In genomic region chr1:197773856-197774255, GRCh38 we compare ENCODE assay signal across 8 cellular contexts. TPM values are rescaled to one million over a fixed set of nuclear protein-coding genes. Genes with fewer than 3 reads are reported as not detected.
A peak's percentile ranks its signal among the peaks of the same experiment; 100 is the strongest.
DNase-seq lines count a peak whose midpoint lies in the region; ATAC-seq, FAIRE-seq and TF ChIP-seq lines count a peak whose summit lies in the region.

No MANE protein-coding gene starts in this region.

- H3K4me1 Mint-ChIP-seq in activated naive CD4-positive, alpha-beta T cell treated with anti-CD3 and anti-CD28 coated beads, Interleukin-2, amount 50 U/mL, for 24 hours = peaks cover 80% of the 10 kb centered on the region
- peaks cover 67% of the 10 kb centered on the region for H3K4me1 Mint-ChIP-seq in activated T-helper 2 cell treated with anti-CD3 and anti-CD28 coated beads, Interferon-gamma antibody, Interleukin-2, Interleukin-4, amounts not matched to agents 10 μg/mL and 5 μg/mL and 100 μg/mL, durations not matched to agents 14 hours and 24 hours and 36 hours (ENCODE audit: low read depth)

- H3K27me3 ChIP-seq in transverse colon = no peaks in the 10 kb centered on the region

- no peaks in the 10 kb centered on the region for H3K9me3 ChIP-seq in kidney (ENCODE audit: control insufficient read depth in 1 of 2, low read length in 2 of 2)
- no peaks in the 10 kb centered on the region for H3K9me3 ChIP-seq in transverse colon

- no peak for ATAC-seq in HG02885 (IDR thresholded peaks at IDR 0.05; ENCODE audit: poor library complexity, unreplicated experiment)

- H3K9me3 Mint-ChIP-seq in activated naive CD4-positive, alpha-beta T cell treated with anti-CD3 and anti-CD28 coated beads, Interleukin-2, amount 50 U/mL, for 24 hours = no peaks in the 10 kb centered on the region
- H3K9me3 Mint-ChIP-seq in activated T-helper 2 cell treated with anti-CD3 and anti-CD28 coated beads, Interferon-gamma antibody, Interleukin-2, Interleukin-4, amounts not matched to agents 10 μg/mL and 5 μg/mL and 100 μg/mL, durations not matched to agents 14 hours and 24 hours and 36 hours = no peaks in the 10 kb centered on the region

- H3K4me3 ChIP-seq in kidney (ENCODE audit: low read length in 2 of 2) (peak overlapping the region; percentile 64 to 87), transverse colon (peak overlapping the region in 3 of 4 donors; percentile 62 to 89 (median 71))

- peaks cover 8 to 12% of the 10 kb centered on the region in 2 donors for H3K4me1 ChIP-seq in kidney (ENCODE audit: control insufficient read depth in 1 of 2, insufficient read depth in 1 of 2, low read depth in 1 of 2, low read length in 2 of 2)
- peaks cover 15 to 73% (median 43%) of the 10 kb centered on the region in 4 donors for H3K4me1 ChIP-seq in transverse colon

- no peaks in the 10 kb centered on the region for H3K36me3 ChIP-seq in kidney (ENCODE audit: control insufficient read depth in 1 of 2, insufficient read depth in 2 of 2, low read length in 2 of 2)
- no peaks in the 10 kb centered on the region for H3K36me3 ChIP-seq in transverse colon

- in situ Hi-C loops in transverse colon (cut with MboI; ENCODE audit: low pct_ligation_motif_present in 1 of 4, low pct_unique_long_range_greater_than_20kb in 1 of 4, low sequenced_read_pairs in 3 of 4) = no loop called here

- TF ChIP-seq POLR2A in transverse colon (IDR thresholded peaks at IDR 0.05) = no peak

- H3K36me3 Mint-ChIP-seq in activated naive CD4-positive, alpha-beta T cell treated with anti-CD3 and anti-CD28 coated beads, Interleukin-2, amount 50 U/mL, for 24 hours = no peaks in the 10 kb centered on the region
- H3K36me3 Mint-ChIP-seq in activated T-helper 2 cell treated with anti-CD3 and anti-CD28 coated beads, Interferon-gamma antibody, Interleukin-2, Interleukin-4, amounts not matched to agents 10 μg/mL and 5 μg/mL and 100 μg/mL, durations not matched to agents 14 hours and 24 hours and 36 hours (ENCODE audit: low read depth) = peaks cover 26% of the 10 kb centered on the region

- intact Hi-C loops in activated T-helper 2 cell treated with anti-CD3 and anti-CD28 coated beads, Interferon-gamma antibody, Interleukin-2, Interleukin-4, amounts not matched to agents 10 μg/mL and 5 μg/mL and 100 μg/mL, durations not matched to agents 14 hours and 24 hours and 36 hours (cut with micrococcal nuclease) = loop anchor here (1.0 to 10.0 kb wide), 2 partner anchors 11 to 871 kb away; no protein-coding TSS in a partner anchor
- intact Hi-C loops in kidney (cut with DNase I) = no loop called here
- intact Hi-C loops in transverse colon (cut with DNase I; ENCODE audit: low total_unique reads) = no loop called here

- H3K27me3 Mint-ChIP-seq in activated naive CD4-positive, alpha-beta T cell treated with anti-CD3 and anti-CD28 coated beads, Interleukin-2, amount 50 U/mL, for 24 hours = no peaks in the 10 kb centered on the region
- H3K27me3 Mint-ChIP-seq in activated T-helper 2 cell treated with anti-CD3 and anti-CD28 coated beads, Interferon-gamma antibody, Interleukin-2, Interleukin-4, amounts not matched to agents 10 μg/mL and 5 μg/mL and 100 μg/mL, durations not matched to agents 14 hours and 24 hours and 36 hours (ENCODE audit: low read depth) = no peaks in the 10 kb centered on the region

- TF ChIP-seq CTCF in kidney (IDR thresholded peaks at IDR 0.05; ENCODE audit: borderline replicate concordance, extremely low read depth, insufficient read depth) (no peak), transverse colon (IDR thresholded peaks at IDR 0.05) (no peak)

- TF ChIP-seq EP300 in transverse colon (IDR thresholded peaks at IDR 0.05; ENCODE audit: low read depth) = no peak

- H3K9ac ChIP-seq in kidney (ENCODE audit: low read length in 2 of 2) = peak overlapping the region in 1 of 2 donors; percentile 83

- WGBS in transverse colon (ENCODE audit: low coverage in 1 of 2), 2 donors = 17 to 24% methylated on average over 2 of the region's 2 CpGs

- H3K4me3 Mint-ChIP-seq in activated naive CD4-positive, alpha-beta T cell treated with anti-CD3 and anti-CD28 coated beads, Interleukin-2, amount 50 U/mL, for 24 hours = peak overlapping the region; percentile 90
- peak overlapping the region; percentile 89 for H3K4me3 Mint-ChIP-seq in activated T-helper 2 cell treated with anti-CD3 and anti-CD28 coated beads, Interferon-gamma antibody, Interleukin-2, Interleukin-4, amounts not matched to agents 10 μg/mL and 5 μg/mL and 100 μg/mL, durations not matched to agents 14 hours and 24 hours and 36 hours (ENCODE audit: low read depth)

- peak overlapping the region; percentile 95 for H3K27ac Mint-ChIP-seq in activated naive CD4-positive, alpha-beta T cell treated with anti-CD3 and anti-CD28 coated beads, Interleukin-2, amount 50 U/mL, for 24 hours
- peak overlapping the region; percentile 86 for H3K27ac Mint-ChIP-seq in activated T-helper 2 cell treated with anti-CD3 and anti-CD28 coated beads, Interferon-gamma antibody, Interleukin-2, Interleukin-4, amounts not matched to agents 10 μg/mL and 5 μg/mL and 100 μg/mL, durations not matched to agents 14 hours and 24 hours and 36 hours

- no peak for DNase-seq in activated naive CD4-positive, alpha-beta T cell (lab: John Stamatoyannopoulos, UW)
- DNase-seq in activated T-helper 2 cell treated with anti-CD3 and anti-CD28 coated beads, Interferon-gamma antibody, Interleukin-2, Interleukin-4, amounts not matched to agents 10 μg/mL and 5 μg/mL and 100 μg/mL, durations not matched to agents 14 hours and 24 hours and 36 hours (ENCODE audit: low spot score) = no peak
- no peak for DNase-seq in kidney
- DNase-seq in transverse colon = no peak
- DNase-seq in kidney glomerular epithelial cell (lab: John Stamatoyannopoulos, UW) = no peak
- no peak for DNase-seq in DMS 273 (lab: John Stamatoyannopoulos, UW; ENCODE audit: unreplicated experiment)

- H3K27ac ChIP-seq in kidney (ENCODE audit: low read depth in 2 of 2, low read length in 2 of 2) = no peak overlapping the region
- peak overlapping the region; percentile 93 to 98 (median 95) for H3K27ac ChIP-seq in transverse colon

- no peak for FAIRE-seq in kidney (lab: Jason Lieb, UNC)

RNA-seq across cellular contexts. Expression of gene DENND1B, which starts 1.4 kb away (rescaled TPM):
- 18.2 and 19.0 TPM in 2 replicates for total RNA-seq in activated T-helper 2 cell treated with anti-CD3 and anti-CD28 coated beads, Interferon-gamma antibody, Interleukin-2, Interleukin-4, amounts not matched to agents 10 μg/mL and 5 μg/mL and 100 μg/mL, durations not matched to agents 14 hours and 24 hours and 36 hours
- 20.6 TPM for total RNA-seq in kidney
- polyA plus RNA-seq in kidney (ENCODE audit: insufficient read depth, low read depth, low replicate concordance) = 3.1 TPM
- 10 to 100 TPM; 21.9 to 59.9 (median 42.3) TPM for total RNA-seq in transverse colon

Comparison
In these comparisons a context has a peak if more than half of its experiments do, and no peak if none do; other contexts are left out.
1. H3K27ac ChIP-seq: peak in transverse colon (4 of 4); none in kidney (0 of 2).